In the genomic region with DNA sequence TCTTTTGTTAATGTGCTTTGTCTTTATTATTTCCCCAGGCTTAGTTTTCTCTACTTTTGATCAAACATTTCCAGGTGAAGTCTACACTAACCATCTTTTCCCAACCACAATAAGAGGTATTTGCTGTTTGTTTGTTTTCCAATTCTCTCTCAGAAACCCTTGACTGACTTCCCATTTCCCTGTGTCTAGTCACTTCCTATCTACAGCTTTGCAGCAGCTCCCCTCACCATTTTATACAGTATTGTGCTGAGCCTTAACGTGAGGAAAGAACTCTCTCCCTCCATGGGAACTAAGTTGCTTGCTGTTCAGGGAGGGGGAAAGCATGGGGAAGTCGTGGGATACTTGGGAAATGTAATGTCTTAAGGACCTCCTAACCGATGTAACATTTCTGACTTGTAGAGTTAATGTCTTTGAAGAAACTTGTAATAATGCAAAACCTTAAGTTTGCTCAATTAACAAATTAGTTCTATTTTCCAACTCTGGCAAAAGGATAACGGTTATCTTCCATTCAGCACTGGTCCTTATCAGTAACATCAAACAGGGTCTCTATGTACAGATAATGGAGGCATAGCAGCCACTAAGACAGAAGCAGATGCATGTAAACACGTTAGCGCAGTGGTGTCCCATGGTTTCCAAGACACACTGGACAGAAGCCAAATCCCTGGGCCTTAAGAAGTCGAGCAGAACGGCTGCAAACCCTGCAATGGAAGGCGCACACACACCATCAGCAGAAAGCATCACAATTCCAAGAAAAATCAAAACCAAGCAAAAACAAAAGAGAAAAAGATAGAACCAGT, we compare ENCODE assay signal across 15 cellular contexts. TPM values are rescaled to one million over a fixed set of nuclear protein-coding genes. Genes with fewer than 3 reads are reported as not detected.
A peak's percentile ranks its signal among the peaks of the same experiment; 100 is the strongest.
DNase-seq lines count a peak whose midpoint lies in the region; ATAC-seq, FAIRE-seq and TF ChIP-seq lines count a peak whose summit lies in the region.
"Had no signal": no experiment of that assay in that cellular context is flagged by ENCODE, and none has a peak within 500 bp of the region (broad histone marks: within the 10 kb centered on the region; RNA-seq: fewer than 3 reads in every experiment).

No MANE protein-coding gene starts in this region.

- BruUV-seq in K562 (replicated peaks; lab: Mats Ljungman, UMichigan), result no TSS peak

- TF ChIP-seq EP300 in K562 (IDR thresholded peaks at IDR 0.05; ENCODE audit: low read length), result no peak

- no peak for TF ChIP-seq RAD21 in K562 (CRISPR knock-in tag; conservative IDR thresholded peaks at IDR 0.05 in 1 of 2, IDR thresholded peaks at IDR 0.05 in 1 of 2)

- DNase-seq in DMS79 treated with DMSO at 0.1 percent for 48 hours (lab: John Stamatoyannopoulos, UW) (peak; percentile 67), NCI-H2029 (lab: John Stamatoyannopoulos, UW) (peak; percentile 42), K562 (ENCODE audit: extremely low read depth in 1 of 4, low spot score in 3 of 4) (peak in 3 of 4 experiments; percentile 16 to 71 (median 35)), left kidney (ENCODE audit: low read depth, low spot score) (peak; percentile 53), Peyer's patch (no peak), H7 (no peak)
- DNase-seq: activated B cell treated with CpG ODN at 0.5 μM for 24 hours; CD4-positive, CD25-positive, alpha-beta regulatory T cell; left lung; NCI-H1436 treated with DMSO at 0.1 percent for 48 hours; stimulated activated CD4-positive, alpha-beta T cell treated with anti-CD3 and anti-CD28 coated beads, Interleukin-2, amount 100 ng/mL, for 24 hours; stimulated activated naive CD4-positive, alpha-beta T cell had no signal

- H3K9me1 ChIP-seq in K562 (ENCODE audit: control insufficient read depth, insufficient read depth, low read length), result no peaks in the 10 kb centered on the region

- peaks cover 57% of the 10 kb centered on the region for H3K79me2 ChIP-seq in K562 (ENCODE audit: control insufficient read depth, insufficient read depth, low read length)

- peak overlapping the region; percentile 21; the same call in 1 of the 2 replicates for H3K4me2 ChIP-seq in K562 (ENCODE audit: insufficient read depth, low read length)

- WGBS in K562 (ENCODE audit: insufficient coverage, low coverage, missing lambda C conversion rate), result 6% methylated on average over 9 of the region's 9 CpGs

- in situ Hi-C loops in K562 (cut with MboI), result no loop called here

- H3K4me1 ChIP-seq in K562 (replicated peaks in 1 of 2; ENCODE audit: control insufficient read depth in 2 of 2, insufficient read depth in 2 of 2, low read length in 2 of 2) (peaks cover 12 to 33% of the 10 kb centered on the region in 2 experiments), Peyer's patch (peaks cover 0 to 18% (median 0%) of the 10 kb centered on the region in 4 donors)

- H3K9me3 ChIP-seq in K562 (replicated peaks; ENCODE audit: control insufficient read depth, insufficient read depth, low read depth, low read length) (no peaks in the 10 kb centered on the region), Peyer's patch (no peaks in the 10 kb centered on the region)
- H3K9me3 ChIP-seq: gastroesophageal sphincter, left lung had no signal

- intact Hi-C loops in K562 (cut with micrococcal nuclease), result loop anchor here (5.0 kb wide), 1 partner anchor 44 kb away; no protein-coding TSS in a partner anchor

- H3K27me3 ChIP-seq in K562 (ENCODE audit: control insufficient read depth in 2 of 2, insufficient read depth in 2 of 2, low read length in 2 of 2) (no peaks in the 10 kb centered on the region), Peyer's patch (no peaks in the 10 kb centered on the region), H7 (ENCODE audit: control insufficient read depth, insufficient read depth, low read length) (no peaks in the 10 kb centered on the region)
- H3K27me3 ChIP-seq: gastroesophageal sphincter, left lung had no signal

- H3K27ac ChIP-seq in K562 (ENCODE audit: extremely low read depth, low read depth, low read length) (no peak overlapping the region), Peyer's patch (no peak overlapping the region)
- H3K27ac ChIP-seq: left lung had no signal

- H4K20me1 ChIP-seq in K562 (replicated peaks; ENCODE audit: control insufficient read depth, insufficient read depth, low read length), result peaks cover 27% of the 10 kb centered on the region

- POLR2A ChIA-PET in K562 (lab: Yijun Ruan, JAX), result interaction anchor here (0.9 to 2.2 kb wide), 3 partner anchors 9 to 16 kb away, joined by 3 to 5 read pairs (median 4); no protein-coding TSS in a partner anchor

- ATAC-seq in K562 (peak; percentile 69), HG03039 (IDR thresholded peaks at IDR 0.05; ENCODE audit: unreplicated experiment) (no peak), GM19351 (IDR thresholded peaks at IDR 0.05; ENCODE audit: unreplicated experiment) (no peak)
- ATAC-seq: gastroesophageal sphincter, left lung had no signal

- H2AFZ ChIP-seq in K562 (ENCODE audit: low read depth, low read length), result no peak overlapping the region

- TF ChIP-seq CTCF in K562 (IDR thresholded peaks at IDR 0.05 in 2 of 3, conservative IDR thresholded peaks at IDR 0.05 in 1 of 3; ENCODE audit: insufficient read depth in 2 of 3, low read depth in 1 of 3, low read length in 3 of 3), result no peak
- no peak for TF ChIP-seq CTCF in Peyer's patch (IDR thresholded peaks at IDR 0.05)

- H3K9ac ChIP-seq in K562 (ENCODE audit: insufficient read depth in 1 of 2, low read depth in 2 of 2, low read length in 2 of 2), result 0 out of 4 replicates have a peak overlapping the region, but pooled peaks of 1 of the 2 experiments have one; percentile 53

- no peak for TF ChIP-seq POLR2A in K562 (conservative IDR thresholded peaks at IDR 0.05)
- no peak for TF ChIP-seq POLR2A in Peyer's patch (IDR thresholded peaks at IDR 0.05)

- CTCF ChIA-PET in K562 (lab: Yijun Ruan, JAX; ENCODE audit: low intra/inter-chr PET ratio), result no interaction called here

- peak; percentile 74 for FAIRE-seq in K562 (lab: Jason Lieb, UNC)

- H3K4me3 ChIP-seq in K562 (no peak overlapping the region), Peyer's patch (no peak overlapping the region), H7 (ENCODE audit: insufficient read depth, low read depth, low read length) (no peak overlapping the region)
- H3K4me3 ChIP-seq: gastroesophageal sphincter, left lung had no signal

- H3K36me3 ChIP-seq in K562 (ENCODE audit: control insufficient read depth, insufficient read depth, low read length) (peaks cover 28% of the 10 kb centered on the region; the same call in 2 of the 3 replicates), Peyer's patch (peaks cover 0 to 29% (median 0%) of the 10 kb centered on the region in 3 donors), H7 (replicated peaks; ENCODE audit: control insufficient read depth, insufficient read depth, low read length) (no peaks in the 10 kb centered on the region; the same call in 1 of the 2 replicates)

TF ChIP-seq in K562, 482 proteins besides CTCF, POLR2A, EP300 and RAD21 (continues in another document):
- peak; percentile 46 for TF ChIP-seq CBFA2T3 (IDR thresholded peaks at IDR 0.05)
- TF ChIP-seq FOXA3 (CRISPR knock-in tag; conservative IDR thresholded peaks at IDR 0.05 in 1 of 2, IDR thresholded peaks at IDR 0.05 in 1 of 2), result 0 out of 4 replicates have a peak, but pooled peaks of 1 of the 2 experiments have one; percentile 13
- peak; percentile 85 for TF ChIP-seq NFIC (IDR thresholded peaks at IDR 0.05)
- TF ChIP-seq SPI1 (IDR thresholded peaks at IDR 0.05; ENCODE audit: borderline replicate concordance, low read depth, low read length), result peak; percentile 58; the same call in 1 of the 2 replicates
- no peak for TF ChIP-seq MNT (conservative IDR thresholded peaks at IDR 0.05)

RNA-seq across cellular contexts. Expression of gene NPTN, which starts 39.7 kb away (rescaled TPM):
- 75.1 and 77.9 TPM in 2 replicates for total RNA-seq in K562 (2011; cell fraction: chromatin; rRNA removed; ENCODE audit: low replicate concordance)
- total RNA-seq in K562 (2011; cell fraction: nucleolus; rRNA removed), result 51.0 and 53.4 TPM in 2 replicates
- total RNA-seq in K562 (2011; cell fraction: nucleoplasm; rRNA removed), result 69.2 and 77.4 TPM in 2 replicates
- total RNA-seq in K562 (2014; rRNA removed) (19.1 and 19.2 TPM in 2 replicates), K562 (2014; rRNA removed; fragmentation: Illumina TruSeq; extraction: Trizol) (23.2 and 25.5 TPM in 2 replicates), K562 (2015; rRNA removed; fragmentation: Illumina TruSeq; extraction: Trizol) (37.3 and 41.0 TPM in 2 replicates), K562 (2021) (21.2 and 21.6 TPM in 2 replicates), Peyer's patch (100 to 1,000 TPM in 3 of 4 donors, 10 to 100 TPM in 1; 66.0 to 173 (median 133) TPM)
- polyA plus RNA-seq in K562 (2011; rRNA removed) (21.7 and 34.0 TPM in 2 replicates), K562 (2014; fragmentation: Illumina TruSeq; extraction: Trizol) (47.7 and 48.5 TPM in 2 replicates), K562 (2014; fragmentation: Nextera tagmentation; extraction: Ambion mirVana) (10 to 100 TPM in 1 of 2 experiments, 1 to 10 TPM in 1; 9.6 to 10.1 TPM), K562 (2014; rRNA removed) (17.5 and 23.6 TPM in 2 replicates)
- polyA plus RNA-seq in K562 (2011; cell fraction: cytosol; rRNA removed), result 12.4 and 16.3 TPM in 2 replicates
- 46.3 and 54.5 TPM in 2 replicates for polyA plus RNA-seq in K562 (2011; cell fraction: nucleus; rRNA removed)
- polyA plus RNA-seq in K562 (2012), result 26.6 and 42.1 TPM in 2 replicates
- 26.9 and 28.7 TPM in 2 replicates for polyA minus RNA-seq in K562 (2011; rRNA and poly(A)+ RNA removed)
- 11.0 and 11.5 TPM in 2 replicates for polyA minus RNA-seq in K562 (2011; cell fraction: cytosol; rRNA and poly(A)+ RNA removed)
- polyA minus RNA-seq in K562 (2011; cell fraction: nucleus; rRNA and poly(A)+ RNA removed), result 23.7 and 38.7 TPM in 2 replicates
- 72.9 and 85.4 TPM in 2 replicates for total RNA-seq in H7 (2014; rRNA removed; shearing (Covaris generic))

Comparison
In these comparisons a context has a peak if more than half of its experiments do, and no peak if none do; other contexts are left out.
1. DNase-seq: peak in DMS79 treated with DMSO at 0.1 percent for 48 hours (single experiment), NCI-H2029 (single experiment), K562 (3 of 4) and left kidney (single experiment); none in Peyer's patch (0 of 3) and H7 (single experiment).